Comparison of ENCODE assay signal across 24 cellular contexts in the genomic region with DNA sequence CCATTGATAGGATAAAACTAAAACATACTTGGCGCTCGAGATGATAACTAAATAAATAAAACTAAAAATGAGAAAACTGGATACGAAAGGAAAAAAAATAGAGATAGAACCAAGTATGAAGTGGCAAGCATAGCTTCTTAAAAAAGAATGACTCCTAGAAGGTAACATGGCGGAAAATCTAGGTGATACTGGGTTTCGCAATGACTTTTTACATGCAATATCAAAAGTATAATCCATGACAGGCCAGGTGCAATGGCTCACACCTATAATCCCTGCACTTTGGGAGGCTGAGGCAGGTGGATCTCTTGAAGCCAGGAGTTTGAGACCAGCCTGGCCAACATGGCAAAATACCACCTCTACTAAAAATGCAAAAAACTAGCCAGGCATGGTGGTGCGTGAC.
"Had no signal": no experiment of that assay in that cellular context is flagged by ENCODE, and none has a peak within 500 bp of the region (broad histone marks: within the 10 kb centered on the region; RNA-seq: fewer than 3 reads in every experiment).

No MANE protein-coding gene starts in this region.

- FAIRE-seq: endothelial cell of umbilical vein, islet of Langerhans, keratinocyte had no signal

- H3K27me3 Mint-ChIP-seq: dendritic cell treated with granulocyte-macrophage colony-stimulating factor and Interleukin-4, amounts not matched to agents 40 ng/mL and 50 ng/mL, for 4 days; naive B cell; naive thymus-derived CD8-positive, alpha-beta T cell had no signal

- H3K27ac Mint-ChIP-seq: dendritic cell treated with granulocyte-macrophage colony-stimulating factor and Interleukin-4, amounts not matched to agents 40 ng/mL and 50 ng/mL, for 4 days; naive B cell; naive thymus-derived CD8-positive, alpha-beta T cell had no signal

- H3K4me3 Mint-ChIP-seq: dendritic cell treated with granulocyte-macrophage colony-stimulating factor and Interleukin-4, amounts not matched to agents 40 ng/mL and 50 ng/mL, for 4 days; mesothelial cell of epicardium; naive B cell; naive thymus-derived CD8-positive, alpha-beta T cell had no signal

- H3K4me1 ChIP-seq: colonic mucosa, lower lobe of right lung had no signal

- DNase-seq: colonic mucosa; cortex of kidney; effector CD8-positive, alpha-beta T cell; foreskin fibroblast; foreskin melanocyte; gastrocnemius medialis; glutamatergic neuron; head of caudate nucleus; heart right ventricle; hippocampal formation; left cardiac atrium; left lung; left ventricle myocardium superior; lower lobe of right lung; mesenchymal stem cell; mucosa of descending colon; naive B cell; naive thymus-derived CD8-positive, alpha-beta T cell had no signal

- H3K36me3 ChIP-seq: colonic mucosa, esophagus muscularis mucosa, gastrocnemius medialis, heart right ventricle, left lung, lower lobe of right lung had no signal

- H3K27me3 ChIP-seq: colonic mucosa, esophagus muscularis mucosa, gastrocnemius medialis, heart right ventricle, left lung had no signal

- H3K4me3 ChIP-seq: colonic mucosa, esophagus muscularis mucosa, gastrocnemius medialis, heart right ventricle, left lung, lower lobe of right lung, mucosa of descending colon had no signal

- H3K9me3 ChIP-seq: colonic mucosa, esophagus muscularis mucosa, gastrocnemius medialis, heart right ventricle, left lung, lower lobe of right lung, mucosa of descending colon had no signal

- ATAC-seq: gastrocnemius medialis; heart right ventricle; left cardiac atrium; left lung; left ventricle myocardium superior; lower lobe of right lung; mucosa of descending colon; naive thymus-derived CD8-positive, alpha-beta T cell had no signal

- H3K9me3 Mint-ChIP-seq: dendritic cell treated with granulocyte-macrophage colony-stimulating factor and Interleukin-4, amounts not matched to agents 40 ng/mL and 50 ng/mL, for 4 days had no signal

- H3K27ac ChIP-seq: colonic mucosa, esophagus muscularis mucosa, gastrocnemius medialis, heart right ventricle, left lung, lower lobe of right lung had no signal
